8 cellular contexts compared by ENCODE assay signal in genomic region chr16:53773150-53773846, GRCh38.
DNase-seq lines count a peak whose midpoint lies in the region; ATAC-seq and TF ChIP-seq lines count a peak whose summit lies in the region.

No MANE protein-coding gene starts in this region.

- peaks cover 38% of the 10 kb centered on the region for H3K4me1 Mint-ChIP-seq in activated naive CD8-positive, alpha-beta T cell treated with anti-CD3 and anti-CD28 coated beads, Interleukin-2, amount 50 U/mL, for 24 hours

- H3K9me3 ChIP-seq in HAP-1 (no peaks in the 10 kb centered on the region), spleen (no peaks in the 10 kb centered on the region)

- no peaks in the 10 kb centered on the region for H3K9me3 Mint-ChIP-seq in activated naive CD8-positive, alpha-beta T cell treated with anti-CD3 and anti-CD28 coated beads, Interleukin-2, amount 50 U/mL, for 24 hours

- H3K4me3 ChIP-seq in HAP-1 (no peak overlapping the region), spleen (no peak overlapping the region)

- intact Hi-C loops in spleen (cut with DNase I; ENCODE audit: low total_unique reads) = no loop called here

- in situ Hi-C loops in HAP-1 (cut with MboI; ENCODE audit: low sequenced_read_pairs) = loop anchor here (25.0 kb wide), 2 partner anchors 514 to 1164 kb away; partner anchors contain the start of genes IRX3 and IRX5

- peak in 7 of 11 experiments; percentile 10 to 34 (median 18) for TF ChIP-seq CTCF in spleen (IDR thresholded peaks at IDR 0.05 in 8 of 11, conservative IDR thresholded peaks at IDR 0.05 in 3 of 11)

- H3K27me3 Mint-ChIP-seq in activated naive CD8-positive, alpha-beta T cell treated with anti-CD3 and anti-CD28 coated beads, Interleukin-2, amount 50 U/mL, for 24 hours = no peaks in the 10 kb centered on the region

- DNase-seq in DMS79 (lab: John Stamatoyannopoulos, UW) (peak; percentile 62), HAP-1 (ENCODE audit: low spot score in 2 of 2) (peak; percentile 60 to 82), NCI-H2107 treated with DMSO at 0.1 percent for 48 hours (lab: John Stamatoyannopoulos, UW; ENCODE audit: unreplicated experiment) (peak; percentile 90), amniotic stem cell (lab: John Stamatoyannopoulos, UW) (peak; percentile 11), hippocampal formation (lab: John Stamatoyannopoulos, UW) (peak; percentile 18 to 64), spleen (no peak)
- no peak for DNase-seq in activated effector memory CD4-positive, alpha-beta T cell treated with anti-CD3 and anti-CD28 coated beads, Interleukin-2, amount 50 U/mL, for 16 hours
- no peak for DNase-seq in activated naive CD8-positive, alpha-beta T cell treated with anti-CD3 and anti-CD28 coated beads, Interleukin-2, amount 50 U/mL, for 24 hours

- H3K27me3 ChIP-seq in HAP-1 (ENCODE audit: low read depth) (no peaks in the 10 kb centered on the region), spleen (replicated peaks in 1 of 7) (no peaks in the 10 kb centered on the region)

- TF ChIP-seq POLR2A in spleen (IDR thresholded peaks at IDR 0.05) = no peak

- no peak overlapping the region for H3K4me3 Mint-ChIP-seq in activated naive CD8-positive, alpha-beta T cell treated with anti-CD3 and anti-CD28 coated beads, Interleukin-2, amount 50 U/mL, for 24 hours

- H3K27ac Mint-ChIP-seq in activated naive CD8-positive, alpha-beta T cell treated with anti-CD3 and anti-CD28 coated beads, Interleukin-2, amount 50 U/mL, for 24 hours = no peak overlapping the region

- H3K27ac ChIP-seq in spleen = no peak overlapping the region

- no peaks in the 10 kb centered on the region for H3K36me3 ChIP-seq in HAP-1 (replicated peaks)
- H3K36me3 ChIP-seq in spleen = no peaks in the 10 kb centered on the region

- ATAC-seq in activated naive CD8-positive, alpha-beta T cell treated with anti-CD3 and anti-CD28 coated beads, Interleukin-2, amount 50 U/mL, for 24 hours = no peak

- no peaks in the 10 kb centered on the region for H3K36me3 Mint-ChIP-seq in activated naive CD8-positive, alpha-beta T cell treated with anti-CD3 and anti-CD28 coated beads, Interleukin-2, amount 50 U/mL, for 24 hours (ENCODE audit: low read depth)

- 58 to 68% (median 62%) methylated on average over 5 of the region's 5 CpGs for WGBS in spleen, 5 donors

- H3K4me1 ChIP-seq in HAP-1 = peaks cover 39% of the 10 kb centered on the region
- H3K4me1 ChIP-seq in spleen = peaks cover 4 to 88% (median 59%) of the 10 kb centered on the region in 6 donors

Comparison
In these comparisons a context has a peak if more than half of its experiments do, and no peak if none do; other contexts are left out.
1. DNase-seq: peak in DMS79 (single experiment), HAP-1 (2 of 2), NCI-H2107 treated with DMSO at 0.1 percent for 48 hours (single experiment), amniotic stem cell (single experiment) and hippocampal formation (2 of 2); none in spleen (single experiment), activated effector memory CD4-positive, alpha-beta T cell treated with anti-CD3 and anti-CD28 coated beads, Interleukin-2, amount 50 U/mL, for 16 hours (single experiment) and activated naive CD8-positive, alpha-beta T cell treated with anti-CD3 and anti-CD28 coated beads, Interleukin-2, amount 50 U/mL, for 24 hours (single experiment).